1 cellular context compared by ENCODE assay signal in genomic region chr12:26971963-26972362, GRCh38.
TF ChIP-seq lines count a peak whose summit lies in the region.

No MANE protein-coding gene starts in this region.

TF ChIP-seq in WTC11, 78 proteins besides CTCF, POLR2A, EP300 and RAD21 (continued from another document):
- no peak for TF ChIP-seq AR (CRISPR knock-in tag; IDR thresholded peaks at IDR 0.05)
- TF ChIP-seq ZBTB43 (CRISPR knock-in tag; IDR thresholded peaks at IDR 0.05), result no peak
- TF ChIP-seq CBFB (CRISPR knock-in tag; IDR thresholded peaks at IDR 0.05; ENCODE audit: low read depth), result no peak
TF ChIP-seq in WTC11: peak in this region for 0.
